17 cellular contexts compared by ENCODE assay signal in genomic region chr16:2855536-2855935, GRCh38. TPM values are rescaled to one million over a fixed set of nuclear protein-coding genes. Genes with fewer than 3 reads are reported as not detected.
DNase-seq lines count a peak whose midpoint lies in the region; ATAC-seq and TF ChIP-seq lines count a peak whose summit lies in the region.
"Had no signal": no experiment of that assay in that cellular context is flagged by ENCODE, and none has a peak within 500 bp of the region (broad histone marks: within the 10 kb centered on the region; RNA-seq: fewer than 3 reads in every experiment).

No MANE protein-coding gene starts in this region.

- DNase-seq in Calu3 (no peak), GM20000 (ENCODE audit: low spot score) (peak; percentile 31), endothelial cell (ENCODE audit: low spot score) (no peak), posterior vena cava (ENCODE audit: low spot score) (peak; percentile 25), NCI-H524 treated with DMSO at 0.1 percent for 48 hours (lab: John Stamatoyannopoulos, UW) (no peak)
- DNase-seq: C1 segment of cervical spinal cord; CD8-positive, alpha-beta memory T cell; DMS79 treated with DMSO at 0.1 percent for 48 hours; NCI-H1105; NCI-H2081; NCI-H2171 treated with DMSO at 0.1 percent for 48 hours; NCI-H446; SIG-M5 had no signal

- ATAC-seq in GM21786 (IDR thresholded peaks at IDR 0.05; ENCODE audit: unreplicated experiment) = no peak
- no peak for ATAC-seq in GM18505 (IDR thresholded peaks at IDR 0.05; ENCODE audit: unreplicated experiment)
- no peak for ATAC-seq in activated T-helper 17 cell treated with anti-CD3 and anti-CD28 coated beads, Interleukin-2, amount 50 U/mL, for 72 hours (replicated peaks)

- no peaks in the 10 kb centered on the region for H3K27me3 Mint-ChIP-seq in Calu3 (ENCODE audit: unreplicated experiment)
- H3K27me3 Mint-ChIP-seq in endothelial cell (ENCODE audit: unreplicated experiment) = peaks cover 8% of the 10 kb centered on the region
- peaks cover 4% of the 10 kb centered on the region for H3K27me3 Mint-ChIP-seq in activated T-helper 17 cell treated with anti-CD3 and anti-CD28 coated beads, Interleukin-2, amount 50 U/mL, for 72 hours

- peak overlapping the region; percentile 60 for H3K27ac Mint-ChIP-seq in Calu3 (ENCODE audit: unreplicated experiment)
- peak overlapping the region; percentile 70 for H3K27ac Mint-ChIP-seq in endothelial cell (ENCODE audit: unreplicated experiment)
- no peak overlapping the region for H3K27ac Mint-ChIP-seq in activated T-helper 17 cell treated with anti-CD3 and anti-CD28 coated beads, Interleukin-2, amount 50 U/mL, for 72 hours
- H3K27ac Mint-ChIP-seq: GM23338 had no signal

- CTCF ChIA-PET in Calu3 (lab: Charles Lee) = no interaction called here

- no peak for TF ChIP-seq POLR2A in GM18505 (IDR thresholded peaks at IDR 0.05; ENCODE audit: borderline replicate concordance, extremely low read depth, insufficient read depth, insufficient read length)

- H3K4me1 Mint-ChIP-seq in Calu3 (ENCODE audit: low read depth, unreplicated experiment) (peaks cover 13% of the 10 kb centered on the region), endothelial cell (ENCODE audit: unreplicated experiment) (peaks cover 2% of the 10 kb centered on the region)
- H3K4me1 Mint-ChIP-seq in activated T-helper 17 cell treated with anti-CD3 and anti-CD28 coated beads, Interleukin-2, amount 50 U/mL, for 72 hours = peaks cover 4% of the 10 kb centered on the region

- H3K36me3 Mint-ChIP-seq in Calu3 (ENCODE audit: insufficient read depth, unreplicated experiment) (peaks cover 92% of the 10 kb centered on the region), endothelial cell (ENCODE audit: low read depth, unreplicated experiment) (peaks cover 9% of the 10 kb centered on the region)
- H3K36me3 Mint-ChIP-seq in activated T-helper 17 cell treated with anti-CD3 and anti-CD28 coated beads, Interleukin-2, amount 50 U/mL, for 72 hours (ENCODE audit: low read depth) = no peaks in the 10 kb centered on the region

- peaks cover 5% of the 10 kb centered on the region for H3K9me3 Mint-ChIP-seq in Calu3 (ENCODE audit: low read depth, unreplicated experiment)
- peaks cover 8% of the 10 kb centered on the region for H3K9me3 Mint-ChIP-seq in endothelial cell (ENCODE audit: unreplicated experiment)
- H3K9me3 Mint-ChIP-seq in activated T-helper 17 cell treated with anti-CD3 and anti-CD28 coated beads, Interleukin-2, amount 50 U/mL, for 72 hours = peaks cover 10% of the 10 kb centered on the region

- TF ChIP-seq CTCF in Calu3 (IDR thresholded peaks at IDR 0.05; ENCODE audit: unreplicated experiment) = no peak
- TF ChIP-seq CTCF in GM20000 (IDR thresholded peaks at IDR 0.05; ENCODE audit: extremely low read depth, missing control alignments) = no peak
- no peak for TF ChIP-seq CTCF in endothelial cell (IDR thresholded peaks at IDR 0.05; ENCODE audit: unreplicated experiment)

- no TSS peak for BruUV-seq in Calu3 (replicated peaks; lab: Mats Ljungman, UMichigan)

- intact Hi-C loops in Calu3 (cut with micrococcal nuclease; ENCODE audit: unreplicated experiment) (no loop called here), posterior vena cava (cut with DNase I) (loop anchor here (10.0 kb wide), 2 partner anchors 131 to 151 kb away; partner anchors contain the start of gene PRSS27 (in 1 of the 2))

- peak overlapping the region; percentile 90 for H3K4me3 Mint-ChIP-seq in Calu3 (ENCODE audit: low read depth, unreplicated experiment)
- H3K4me3 Mint-ChIP-seq in endothelial cell (ENCODE audit: unreplicated experiment) = no peak overlapping the region
- H3K4me3 Mint-ChIP-seq in activated T-helper 17 cell treated with anti-CD3 and anti-CD28 coated beads, Interleukin-2, amount 50 U/mL, for 72 hours = no peak overlapping the region
- H3K4me3 Mint-ChIP-seq: GM23338 had no signal

RNA-seq across cellular contexts. Expression of gene PRSS22, which starts 2.4 kb away (rescaled TPM):
- 140 and 141 TPM in 2 replicates for total RNA-seq in Calu3 (2022)
- total RNA-seq in endothelial cell (ENCODE audit: unreplicated experiment) = 0.59 TPM
- total RNA-seq in posterior vena cava = not detected
- 1 to 10 TPM in 1 of 2 donors, not detected in 1; 1.9 TPM for total RNA-seq in activated T-helper 17 cell treated with anti-CD3 and anti-CD28 coated beads, Interleukin-2, amount 50 U/mL, for 72 hours
- total RNA-seq: CD8-positive, alpha-beta memory T cell had no signal

RNA-seq across cellular contexts. Expression of gene ZG16B, which starts 25.4 kb away (rescaled TPM):
- total RNA-seq in Calu3 (2022) = 10.3 and 15.5 TPM in 2 replicates
- total RNA-seq in endothelial cell (ENCODE audit: unreplicated experiment) = 1.3 TPM
- total RNA-seq in posterior vena cava = not detected
- total RNA-seq in activated T-helper 17 cell treated with anti-CD3 and anti-CD28 coated beads, Interleukin-2, amount 50 U/mL, for 72 hours = 1 to 10 TPM; 4.0 to 5.7 TPM
- total RNA-seq: GM23338 had no signal

RNA-seq across cellular contexts. Expression of gene FLYWCH2, which starts 27.5 kb away (rescaled TPM):
- total RNA-seq in Calu3 (2022) = 10.8 and 13.0 TPM in 2 replicates
- total RNA-seq in endothelial cell (ENCODE audit: unreplicated experiment) = 24.9 TPM
- total RNA-seq in posterior vena cava = 10 to 100 TPM; 16.0 to 17.6 TPM
- 10 to 100 TPM; 13.5 to 14.6 TPM for total RNA-seq in activated T-helper 17 cell treated with anti-CD3 and anti-CD28 coated beads, Interleukin-2, amount 50 U/mL, for 72 hours

RNA-seq across cellular contexts. Expression of gene PRSS21, which starts 38.5 kb away (rescaled TPM):
- total RNA-seq in Calu3 (2022) (not detected in 2 replicates), endothelial cell (ENCODE audit: unreplicated experiment) (not detected), posterior vena cava (not detected)
- 1 to 10 TPM; 1.2 to 4.8 TPM for total RNA-seq in activated T-helper 17 cell treated with anti-CD3 and anti-CD28 coated beads, Interleukin-2, amount 50 U/mL, for 72 hours

RNA-seq across cellular contexts. Expression of gene FLYWCH1, which starts 56.2 kb away (rescaled TPM):
- total RNA-seq in Calu3 (2022) (34.8 and 36.8 TPM in 2 replicates), endothelial cell (ENCODE audit: unreplicated experiment) (50.8 TPM), posterior vena cava (10 to 100 TPM; 31.0 to 37.7 TPM)
- 10 to 100 TPM; 52.4 to 61.1 TPM for total RNA-seq in activated T-helper 17 cell treated with anti-CD3 and anti-CD28 coated beads, Interleukin-2, amount 50 U/mL, for 72 hours

Comparison
In these comparisons a context has a peak if more than half of its experiments do, and no peak if none do; other contexts are left out.
1. DNase-seq: peak in GM20000 (single experiment) and posterior vena cava (single experiment); none in Calu3 (single experiment), endothelial cell (single experiment) and NCI-H524 treated with DMSO at 0.1 percent for 48 hours (single experiment).
2. RNA of gene PRSS22, which starts 2.4 kb away (total RNA-seq): 140 to 141 TPM in Calu3; 1.9 TPM in activated T-helper 17 cell treated with anti-CD3 and anti-CD28 coated beads, Interleukin-2, amount 50 U/mL, for 72 hours, 0.59 TPM in endothelial cell (single experiment) and not detected in posterior vena cava; every median in the first group is over 10 times any median in the second.